In the genomic region with DNA sequence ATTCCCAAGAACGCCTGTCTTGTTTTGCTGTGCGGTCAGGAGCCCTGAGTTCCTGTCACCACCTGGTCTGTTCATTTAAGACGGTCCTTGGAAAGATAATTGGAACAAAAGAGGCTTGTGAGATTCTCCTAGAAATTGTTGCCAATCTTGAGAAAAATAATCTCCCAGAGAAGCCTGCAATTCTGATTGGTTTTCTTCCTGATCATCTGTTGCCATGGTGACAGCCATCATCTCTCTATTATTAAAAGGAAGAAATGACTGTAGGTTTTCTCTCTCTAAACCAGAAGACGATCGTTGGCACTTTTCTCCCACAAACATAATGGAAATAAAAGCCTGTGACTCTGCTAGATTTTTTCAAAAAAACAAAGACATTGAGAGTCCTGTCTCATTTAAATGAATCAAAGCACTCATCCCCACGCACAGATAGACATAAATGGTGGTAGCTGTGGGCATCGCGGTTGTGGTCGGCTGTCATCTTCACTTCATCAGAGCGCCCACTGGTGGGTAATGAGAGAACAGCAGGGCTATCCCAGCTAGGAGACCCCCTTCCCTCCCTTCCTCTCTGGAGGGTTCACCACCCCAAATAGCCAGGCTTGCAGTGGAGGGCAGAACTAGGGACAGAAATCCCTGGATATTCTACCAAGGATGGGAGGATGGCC, we compare ENCODE assay signal across 8 cellular contexts. TPM values are rescaled to one million over a fixed set of nuclear protein-coding genes. Genes with fewer than 3 reads are reported as not detected.
DNase-seq lines count a peak whose midpoint lies in the region; ATAC-seq and TF ChIP-seq lines count a peak whose summit lies in the region.

No MANE protein-coding gene starts in this region.

- no peak overlapping the region for H3K27ac ChIP-seq in esophagus squamous epithelium
- no peak overlapping the region for H3K27ac ChIP-seq in body of pancreas

- peaks cover 11% of the 10 kb centered on the region for H3K9me3 Mint-ChIP-seq in progenitor cell of endocrine pancreas (ENCODE audit: low read depth)

- peak; percentile 53 for TF ChIP-seq CTCF in progenitor cell of endocrine pancreas (IDR thresholded peaks at IDR 0.05; ENCODE audit: unreplicated experiment)
- TF ChIP-seq CTCF in esophagus squamous epithelium (IDR thresholded peaks at IDR 0.05), result no peak
- TF ChIP-seq CTCF in body of pancreas (IDR thresholded peaks at IDR 0.05), result peak in 2 of 7 experiments; percentile 12 to 16

- H3K4me3 ChIP-seq in esophagus squamous epithelium (no peak overlapping the region), body of pancreas (no peak overlapping the region)

- no peaks in the 10 kb centered on the region for H3K27me3 ChIP-seq in esophagus squamous epithelium
- no peaks in the 10 kb centered on the region for H3K27me3 ChIP-seq in body of pancreas

- no peak overlapping the region for H3K4me3 Mint-ChIP-seq in progenitor cell of endocrine pancreas (ENCODE audit: low read depth)

- intact Hi-C loops in esophagus squamous epithelium (cut with DNase I), result no loop called here
- intact Hi-C loops in body of pancreas (cut with DNase I), result no loop called here

- H3K4me1 ChIP-seq in esophagus squamous epithelium, result no peaks in the 10 kb centered on the region
- no peaks in the 10 kb centered on the region for H3K4me1 ChIP-seq in body of pancreas

- ATAC-seq in body of pancreas, result no peak

- TF ChIP-seq POLR2A in esophagus squamous epithelium (IDR thresholded peaks at IDR 0.05) (no peak), body of pancreas (IDR thresholded peaks at IDR 0.05) (no peak), erythroblast (IDR thresholded peaks at IDR 0.05; ENCODE audit: low read length) (no peak)

- DNase-seq in DMS 273 (lab: John Stamatoyannopoulos, UW; ENCODE audit: unreplicated experiment) (peak; percentile 76), NCI-H1105 (lab: John Stamatoyannopoulos, UW) (peak; percentile 21), progenitor cell of endocrine pancreas (ENCODE audit: low spot score, unreplicated experiment) (no peak), esophagus squamous epithelium (lab: John Stamatoyannopoulos, UW) (no peak), body of pancreas (no peak), COR-L47 (lab: John Stamatoyannopoulos, UW) (no peak), erythroblast (lab: John Stamatoyannopoulos, UW) (no peak)
- DNase-seq in central memory CD4-positive, alpha-beta T cell, result peak; percentile 25

- H3K27me3 Mint-ChIP-seq in progenitor cell of endocrine pancreas, result peaks cover 3% of the 10 kb centered on the region

- H3K4me1 Mint-ChIP-seq in progenitor cell of endocrine pancreas (ENCODE audit: low read depth), result peaks cover 3% of the 10 kb centered on the region

- no peaks in the 10 kb centered on the region for H3K9me3 ChIP-seq in esophagus squamous epithelium
- H3K9me3 ChIP-seq in body of pancreas, result no peaks in the 10 kb centered on the region

- H3K27ac Mint-ChIP-seq in progenitor cell of endocrine pancreas, result no peak overlapping the region

- H3K36me3 Mint-ChIP-seq in progenitor cell of endocrine pancreas (ENCODE audit: insufficient read depth), result peaks cover 2% of the 10 kb centered on the region

- no peaks in the 10 kb centered on the region for H3K36me3 ChIP-seq in esophagus squamous epithelium
- no peaks in the 10 kb centered on the region for H3K36me3 ChIP-seq in body of pancreas (replicated peaks in 1 of 2; ENCODE audit: insufficient read depth in 1 of 2, low read depth in 2 of 2)

- WGBS in esophagus squamous epithelium, 2 donors, result 51 to 53% methylated on average over 9 to 10 of the region's 10 CpGs
- WGBS in body of pancreas, 2 donors, result 59 to 72% methylated on average over 10 of the region's 10 CpGs

RNA-seq across cellular contexts. Expression of gene CALM3, which starts 21.7 kb away (rescaled TPM):
- 387 and 399 TPM in 2 replicates for total RNA-seq in progenitor cell of endocrine pancreas
- 100 to 1,000 TPM in 1 of 4 donors, 10 to 100 TPM in 3; 61.9 to 147 (median 84.6) TPM for total RNA-seq in esophagus squamous epithelium
- 10 to 100 TPM; 70.5 to 79.6 TPM for total RNA-seq in body of pancreas

RNA-seq across cellular contexts. Expression of gene PTGIR, which starts 45.5 kb away (rescaled TPM):
- total RNA-seq in progenitor cell of endocrine pancreas, result not detected in 2 replicates
- 1 to 10 TPM in 2 of 4 donors, under 1 TPM in 1, not detected in 1; 0.57 to 3.0 (median 1.1) TPM for total RNA-seq in esophagus squamous epithelium
- 1 to 10 TPM; 5.3 to 9.6 TPM for total RNA-seq in body of pancreas

RNA-seq across cellular contexts. Expression of gene GNG8, which starts 56.6 kb away (rescaled TPM):
- not detected in 2 replicates for total RNA-seq in progenitor cell of endocrine pancreas
- not detected for total RNA-seq in esophagus squamous epithelium
- not detected for total RNA-seq in body of pancreas

Comparison
In these comparisons a context has a peak if more than half of its experiments do, and no peak if none do; other contexts are left out.
1. DNase-seq: peak in DMS 273 (single experiment), NCI-H1105 (single experiment) and central memory CD4-positive, alpha-beta T cell (single experiment); none in progenitor cell of endocrine pancreas (single experiment), esophagus squamous epithelium (single experiment), body of pancreas (0 of 4), COR-L47 (single experiment) and erythroblast (0 of 2).